9 cellular contexts compared by ENCODE assay signal in genomic region chr5:108481355-108481931, GRCh38.
DNase-seq lines count a peak whose midpoint lies in the region; ATAC-seq and FAIRE-seq lines count a peak whose summit lies in the region.
"Had no signal": no experiment of that assay in that cellular context is flagged by ENCODE, and none has a peak within 500 bp of the region (broad histone marks: within the 10 kb centered on the region; RNA-seq: fewer than 3 reads in every experiment).

No MANE protein-coding gene starts in this region.

- no peak overlapping the region for H3K4me3 ChIP-seq in GM23248
- H3K4me3 ChIP-seq: SJCRH30 had no signal

- 25 to 29% methylated on average over 8 of the region's 8 CpGs for WGBS in GM23248 (ENCODE audit: low coverage in 1 of 2, low lambda C conversion rate in 2 of 2, missing lambda C conversion rate in 2 of 2), 2 experiments

- peak overlapping the region; percentile 61 for H2AFZ ChIP-seq in GM23248

- no peak overlapping the region for H3K27ac ChIP-seq in GM23248
- H3K27ac ChIP-seq: SJCRH30 had no signal

- peak overlapping the region; percentile 19 for H3K4me2 ChIP-seq in GM23248 (ENCODE audit: unreplicated experiment)

- FAIRE-seq in endometrium (lab: Jason Lieb, UNC) = peak; percentile 76

- no peaks in the 10 kb centered on the region for H4K20me1 ChIP-seq in GM23248 (ENCODE audit: insufficient read depth)

- no peak for ATAC-seq in HG02623 (IDR thresholded peaks at IDR 0.05; ENCODE audit: unreplicated experiment)

- DNase-seq in DMS114 treated with DMSO at 0.1 percent for 48 hours (lab: John Stamatoyannopoulos, UW; ENCODE audit: unreplicated experiment) (peak; percentile 52), GM23248 (peak; percentile 63), NCI-H345 treated with DMSO at 0.1 percent for 48 hours (lab: John Stamatoyannopoulos, UW; ENCODE audit: unreplicated experiment) (peak; percentile 1), retina (peak; percentile 33), GOT3 (lab: John Stamatoyannopoulos, UW) (no peak), KG1 (lab: John Stamatoyannopoulos, UW) (no peak)

- no peaks in the 10 kb centered on the region for H3K27me3 ChIP-seq in GM23248 (replicated peaks; ENCODE audit: insufficient read depth)
- H3K27me3 ChIP-seq: SJCRH30 had no signal

- H3K9me3 ChIP-seq in GM23248 (ENCODE audit: low read depth) = no peaks in the 10 kb centered on the region
- H3K9me3 ChIP-seq: SJCRH30 had no signal

- H3K4me1 ChIP-seq in GM23248 (ENCODE audit: insufficient read depth) = no peaks in the 10 kb centered on the region
- H3K4me1 ChIP-seq: SJCRH30 had no signal

- no peaks in the 10 kb centered on the region for H3K9me2 ChIP-seq in GM23248 (ENCODE audit: insufficient read depth)

- in situ Hi-C loops in GM23248 (cut with MboI) = no loop called here

- H3F3A ChIP-seq in GM23248 (ENCODE audit: insufficient read depth) = no peaks in the 10 kb centered on the region

- H3K36me3 ChIP-seq in GM23248 (ENCODE audit: low read depth) = no peaks in the 10 kb centered on the region
- H3K36me3 ChIP-seq: SJCRH30 had no signal

- no peaks in the 10 kb centered on the region for H3K79me2 ChIP-seq in GM23248 (ENCODE audit: insufficient read depth)

- no peak overlapping the region for H3K9ac ChIP-seq in GM23248

Comparison
In these comparisons a context has a peak if more than half of its experiments do, and no peak if none do; other contexts are left out.
1. DNase-seq: peak in DMS114 treated with DMSO at 0.1 percent for 48 hours (single experiment), GM23248 (single experiment), NCI-H345 treated with DMSO at 0.1 percent for 48 hours (single experiment) and retina (single experiment); none in GOT3 (single experiment) and KG1 (single experiment).